ENCODE assay signal across 15 cellular contexts in the genomic region with DNA sequence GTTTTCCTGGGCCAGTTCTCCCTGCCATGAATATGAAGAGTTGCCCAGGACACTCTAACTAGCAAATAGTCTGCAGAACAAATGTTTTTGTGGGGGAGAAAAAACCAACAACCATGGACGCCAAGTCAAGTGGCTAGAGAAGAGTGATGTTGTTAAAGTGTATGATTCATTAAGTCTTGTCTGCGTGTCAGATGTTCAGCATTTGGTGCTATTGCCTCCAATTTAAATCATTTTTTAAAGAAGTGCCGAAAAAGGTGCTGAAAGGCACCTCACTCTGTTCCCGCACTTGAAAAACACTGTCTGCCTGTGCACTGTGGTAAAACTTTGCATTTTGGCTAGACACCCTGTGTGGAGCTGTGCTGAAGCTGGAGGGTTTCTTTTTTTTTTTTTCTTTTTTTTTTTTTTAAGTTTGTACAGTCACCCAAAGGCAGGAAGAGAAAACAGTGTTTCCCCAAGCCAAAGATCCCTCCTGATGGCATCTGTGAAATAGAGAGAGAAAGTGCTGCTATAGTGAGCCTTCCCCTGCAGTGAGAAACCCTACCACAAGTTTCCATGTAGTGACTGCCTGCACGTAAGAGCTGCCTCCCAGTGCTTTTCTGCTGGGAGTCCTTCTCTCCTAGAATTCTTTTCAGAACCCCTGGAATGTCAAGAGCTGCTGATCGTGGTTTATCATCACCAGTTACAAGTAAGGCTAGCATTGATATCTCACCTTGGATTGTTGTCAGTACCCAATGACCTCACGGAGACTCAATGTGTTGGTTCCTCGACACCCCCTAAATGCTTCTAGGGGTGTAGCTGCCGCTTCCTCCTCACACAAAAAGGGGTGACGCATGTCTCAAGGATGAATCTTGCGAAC.
DNase-seq lines count a peak whose midpoint lies in the region; ATAC-seq, FAIRE-seq and TF ChIP-seq lines count a peak whose summit lies in the region.
"Had no signal": no experiment of that assay in that cellular context is flagged by ENCODE, and none has a peak within 500 bp of the region (broad histone marks: within the 10 kb centered on the region; RNA-seq: fewer than 3 reads in every experiment).

No MANE protein-coding gene starts in this region.

- peak overlapping the region; percentile 29; the same call in 1 of the 2 replicates for H3K4me3 ChIP-seq in GM06990 (replicated peaks; ENCODE audit: low read depth, low read length)
- H3K4me3 ChIP-seq: gastroesophageal sphincter had no signal

- no peaks in the 10 kb centered on the region for H3K36me3 ChIP-seq in GM06990 (ENCODE audit: control insufficient read depth, insufficient read depth, low read length)
- H3K36me3 ChIP-seq: gastroesophageal sphincter had no signal

- H3K36me3 Mint-ChIP-seq in T-helper 2 cell treated with Interferon-gamma antibody and Interleukin-4, amounts not matched to agents 5 μg/mL and 100 μg/mL, for 36 hours (ENCODE audit: low read depth): no peaks in the 10 kb centered on the region
- H3K36me3 Mint-ChIP-seq: CD14-positive monocyte had no signal

- DNase-seq in GM06990 (ENCODE audit: extremely low read depth, insufficient read length) (peak; percentile 33), M059J (ENCODE audit: low read depth) (peak; percentile 8), anterior cingulate cortex (lab: John Stamatoyannopoulos, UW) (no peak), frontal cortex (ENCODE audit: low spot score in 2 of 2) (no peak)
- no peak for DNase-seq in activated T-cell treated with anti-CD3 and anti-CD28 coated beads, Interleukin-2, amount 50 U/mL, for 1 hour
- DNase-seq in T-helper 2 cell treated with Interferon-gamma antibody and Interleukin-4, amounts not matched to agents 5 μg/mL and 100 μg/mL, for 36 hours (ENCODE audit: low spot score): no peak
- DNase-seq: KG1, mesendoderm, NCI-H526, right cardiac atrium had no signal

- H3K4me1 Mint-ChIP-seq in T-helper 2 cell treated with Interferon-gamma antibody and Interleukin-4, amounts not matched to agents 5 μg/mL and 100 μg/mL, for 36 hours (ENCODE audit: low read depth): no peaks in the 10 kb centered on the region
- H3K4me1 Mint-ChIP-seq: CD14-positive monocyte; central memory CD8-positive, alpha-beta T cell had no signal

- H3K27ac Mint-ChIP-seq in T-helper 2 cell treated with Interferon-gamma antibody and Interleukin-4, amounts not matched to agents 5 μg/mL and 100 μg/mL, for 36 hours: no peak overlapping the region
- H3K27ac Mint-ChIP-seq: CD14-positive monocyte had no signal

- no peaks in the 10 kb centered on the region for H3K9me3 Mint-ChIP-seq in T-helper 2 cell treated with Interferon-gamma antibody and Interleukin-4, amounts not matched to agents 5 μg/mL and 100 μg/mL, for 36 hours
- H3K9me3 Mint-ChIP-seq: central memory CD8-positive, alpha-beta T cell had no signal

- no peak overlapping the region for H3K4me3 Mint-ChIP-seq in T-helper 2 cell treated with Interferon-gamma antibody and Interleukin-4, amounts not matched to agents 5 μg/mL and 100 μg/mL, for 36 hours
- H3K4me3 Mint-ChIP-seq: CD14-positive monocyte; central memory CD8-positive, alpha-beta T cell had no signal

- no peak for TF ChIP-seq CTCF in GM06990 (IDR thresholded peaks at IDR 0.05; ENCODE audit: insufficient read depth, low read length, poor library complexity, severe bottlenecking)

- ATAC-seq in GM19324 (IDR thresholded peaks at IDR 0.05; ENCODE audit: low FRiP score, unreplicated experiment) (peak; percentile 61), HG02870 (IDR thresholded peaks at IDR 0.05; ENCODE audit: unreplicated experiment) (peak; percentile 73)
- ATAC-seq: gastroesophageal sphincter, right cardiac atrium had no signal

- H3K27me3 ChIP-seq in GM06990 (replicated peaks; ENCODE audit: control insufficient read depth, insufficient read depth, low read length): no peaks in the 10 kb centered on the region
- H3K27me3 ChIP-seq: gastroesophageal sphincter had no signal

- no peak for FAIRE-seq in frontal cortex (lab: Jason Lieb, UNC)

- no peaks in the 10 kb centered on the region for H3K27me3 Mint-ChIP-seq in T-helper 2 cell treated with Interferon-gamma antibody and Interleukin-4, amounts not matched to agents 5 μg/mL and 100 μg/mL, for 36 hours (ENCODE audit: low read depth)
- H3K27me3 Mint-ChIP-seq: central memory CD8-positive, alpha-beta T cell had no signal

Comparison
In these comparisons a context has a peak if more than half of its experiments do, and no peak if none do; other contexts are left out.
1. DNase-seq: peak in GM06990 (single experiment) and M059J (single experiment); none in anterior cingulate cortex (0 of 58), activated T-cell treated with anti-CD3 and anti-CD28 coated beads, Interleukin-2, amount 50 U/mL, for 1 hour (single experiment), T-helper 2 cell treated with Interferon-gamma antibody and Interleukin-4, amounts not matched to agents 5 μg/mL and 100 μg/mL, for 36 hours (single experiment) and frontal cortex (0 of 2).